In the genomic region with DNA sequence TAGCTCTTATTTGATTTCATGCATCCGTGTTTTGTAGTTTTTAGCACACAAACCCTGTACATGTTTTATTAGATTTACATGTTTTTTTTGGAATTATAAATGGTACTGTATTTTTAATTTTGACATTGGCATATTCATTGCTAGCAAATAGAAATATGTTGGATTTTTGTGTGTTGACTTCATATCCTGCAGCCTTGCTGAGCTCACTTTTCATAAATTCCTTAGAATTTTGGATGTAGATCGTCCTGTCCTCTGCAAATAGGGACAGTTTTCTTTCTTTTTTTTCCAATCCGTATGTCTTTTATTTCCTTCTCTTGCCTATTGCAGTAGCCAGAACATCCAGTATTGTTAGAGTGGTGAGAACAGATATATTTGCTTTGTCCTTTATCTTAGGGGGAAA, we compare ENCODE assay signal across 2 cellular contexts.
TF ChIP-seq lines count a peak whose summit lies in the region.

No MANE protein-coding gene starts in this region.

TF ChIP-seq in SK-N-SH, 30 proteins besides CTCF, POLR2A, EP300 and RAD21:
- no peak for TF ChIP-seq POLR2AphosphoS5 (IDR thresholded peaks at IDR 0.05; ENCODE audit: low read depth, low read length)
- TF ChIP-seq TEAD4 (IDR thresholded peaks at IDR 0.05; ENCODE audit: borderline replicate concordance, insufficient read depth), result no peak
- no peak for TF ChIP-seq RFX5 (IDR thresholded peaks at IDR 0.05; ENCODE audit: low read length)
- TF ChIP-seq SIN3A (IDR thresholded peaks at IDR 0.05; ENCODE audit: borderline replicate concordance, low read depth, low read length), result no peak
- no peak for TF ChIP-seq MXI1 (IDR thresholded peaks at IDR 0.05; ENCODE audit: low read depth, low read length)
- TF ChIP-seq USF1 (IDR thresholded peaks at IDR 0.05; ENCODE audit: borderline replicate concordance, low read depth), result no peak
- TF ChIP-seq FOSL2 (IDR thresholded peaks at IDR 0.05; ENCODE audit: borderline replicate concordance, low read depth), result 0 out of 2 replicates have a peak, but pooled peaks have one; percentile 10
- TF ChIP-seq ELF1 (IDR thresholded peaks at IDR 0.05), result no peak

TF ChIP-seq in SK-N-SH treated with all-trans-retinoic acid at 6 μM for 48 hours, 23 proteins besides CTCF, POLR2A, EP300 and RAD21:
- TF ChIP-seq GLIS3 (CRISPR knock-in tag; IDR thresholded peaks at IDR 0.05) (no peak), ZNF70 (CRISPR knock-in tag; IDR thresholded peaks at IDR 0.05) (no peak), ZC3H10 (CRISPR knock-in tag; IDR thresholded peaks at IDR 0.05) (no peak), ARNTL (CRISPR knock-in tag; IDR thresholded peaks at IDR 0.05; ENCODE audit: borderline replicate concordance, low read depth) (no peak), ZFP30 (CRISPR knock-in tag; IDR thresholded peaks at IDR 0.05) (no peak), ZNF8 (CRISPR knock-in tag; IDR thresholded peaks at IDR 0.05) (no peak), CREB5 (CRISPR knock-in tag; IDR thresholded peaks at IDR 0.05; ENCODE audit: low read depth) (no peak)
